In the genomic region with DNA sequence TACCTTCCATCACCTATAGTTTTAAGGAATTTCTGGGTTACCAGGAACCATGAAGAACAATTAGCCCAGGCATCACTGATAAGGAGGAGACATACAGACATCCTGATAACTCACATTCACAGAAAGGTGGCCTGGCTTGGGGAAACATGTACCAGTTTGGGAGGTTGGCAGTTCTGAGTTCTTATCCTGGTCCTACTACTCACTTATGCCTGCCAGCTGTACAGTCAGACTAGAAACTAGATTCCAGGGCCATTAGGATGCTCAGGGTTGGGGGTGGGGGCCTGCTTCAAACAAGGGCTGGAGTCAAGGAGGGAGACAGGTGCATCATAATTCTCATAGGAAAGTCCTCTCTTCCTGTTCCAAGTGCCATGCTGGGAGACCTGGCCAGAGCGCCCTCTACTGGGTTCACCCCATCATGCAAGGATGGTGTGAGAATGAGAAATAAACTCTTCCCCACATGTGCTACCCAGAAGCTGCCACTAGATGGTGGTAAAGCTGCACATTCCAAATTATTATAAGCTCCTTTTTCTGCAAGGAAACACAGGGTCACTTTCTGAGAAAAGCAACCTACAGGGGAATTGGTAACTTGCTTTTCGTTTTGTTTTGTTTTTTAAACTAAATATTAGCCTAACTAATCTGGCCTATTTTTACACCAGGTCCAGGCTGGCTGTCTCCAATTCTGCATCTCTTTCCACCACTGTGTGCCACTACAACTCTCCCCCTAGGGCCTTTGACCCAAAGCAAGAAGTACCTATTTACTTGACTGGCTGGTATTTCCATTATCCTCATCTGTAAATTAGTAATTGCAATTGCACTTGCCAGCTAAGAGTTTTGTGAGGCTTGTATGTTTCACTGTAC, we compare ENCODE assay signal across 8 cellular contexts. TPM values are rescaled to one million over a fixed set of nuclear protein-coding genes. Genes with fewer than 3 reads are reported as not detected.
A peak's percentile ranks its signal among the peaks of the same experiment; 100 is the strongest.
DNase-seq lines count a peak whose midpoint lies in the region; ATAC-seq, FAIRE-seq and TF ChIP-seq lines count a peak whose summit lies in the region.

No MANE protein-coding gene starts in this region.

- no peaks in the 10 kb centered on the region for H3K4me1 ChIP-seq in astrocyte (ENCODE audit: insufficient read depth, low read length)

- H3K9me3 Mint-ChIP-seq in astrocyte (ENCODE audit: unreplicated experiment): peaks cover 7% of the 10 kb centered on the region

- H3K4me3 Mint-ChIP-seq in astrocyte (ENCODE audit: unreplicated experiment): no peak overlapping the region

- H3K27ac ChIP-seq in astrocyte (ENCODE audit: low read depth, low read length): no peak overlapping the region

- H3K4me3 ChIP-seq in NB4 (ENCODE audit: low read depth, low read length): no peak overlapping the region
- no peak overlapping the region for H3K4me3 ChIP-seq in astrocyte (ENCODE audit: insufficient read depth, low read depth, low read length)

- POLR2A ChIA-PET in GM10248 (lab: Yijun Ruan, JAX): no interaction called here

- peaks cover 10% of the 10 kb centered on the region for H3K27me3 Mint-ChIP-seq in astrocyte (ENCODE audit: low read depth, unreplicated experiment)

- no peaks in the 10 kb centered on the region for H3K79me2 ChIP-seq in astrocyte (ENCODE audit: insufficient read depth, low read length)

- H2AFZ ChIP-seq in astrocyte (ENCODE audit: low read depth, low read length): no peak overlapping the region

- no peaks in the 10 kb centered on the region for H3K36me3 ChIP-seq in astrocyte (ENCODE audit: insufficient read depth, low read length)

- no peaks in the 10 kb centered on the region for H4K20me1 ChIP-seq in astrocyte (ENCODE audit: insufficient read depth, low read length)

- TF ChIP-seq CTCF in GM10248 (IDR thresholded peaks at IDR 0.05; ENCODE audit: control extremely low read depth, extremely low read depth, low read depth, missing control alignments) (peak; percentile 73), NB4 (IDR thresholded peaks at IDR 0.05; ENCODE audit: low read depth, low read length) (peak; percentile 99), astrocyte (IDR thresholded peaks at IDR 0.05; ENCODE audit: insufficient read depth, low read depth, low read length) (peak; percentile 99)

- peaks cover 15% of the 10 kb centered on the region for H3K27me3 ChIP-seq in astrocyte (ENCODE audit: insufficient read depth, low read length)

- H3K9ac ChIP-seq in astrocyte (ENCODE audit: low read length): no peak overlapping the region

- no peak for TF ChIP-seq POLR2A in NB4 (IDR thresholded peaks at IDR 0.05; ENCODE audit: extremely low read depth, insufficient read length)

- peaks cover 65% of the 10 kb centered on the region for H3K36me3 Mint-ChIP-seq in astrocyte (ENCODE audit: low read depth, unreplicated experiment)

- ATAC-seq in HG02885 (IDR thresholded peaks at IDR 0.05; ENCODE audit: poor library complexity, unreplicated experiment): no peak

- no peak overlapping the region for H3K4me2 ChIP-seq in astrocyte (ENCODE audit: low read length)

- CTCF ChIA-PET in GM10248 (lab: Yijun Ruan, JAX): interaction anchor here (0.6 to 4.8 kb wide), 46 partner anchors 9 to 216 kb away, joined by 3 to 37 read pairs (median 4); partner anchors contain the start of genes OAS1 and OAS2

- H3K9me3 ChIP-seq in astrocyte (ENCODE audit: insufficient read depth, low read depth, low read length): peaks cover 1% of the 10 kb centered on the region

- H3K4me1 Mint-ChIP-seq in astrocyte (ENCODE audit: low read depth, unreplicated experiment): no peaks in the 10 kb centered on the region

- no peak overlapping the region for H3K27ac Mint-ChIP-seq in astrocyte (ENCODE audit: unreplicated experiment)

- DNase-seq in GM10248 (ENCODE audit: extremely low spot score) (peak; percentile 67), NB4 (ENCODE audit: low read depth) (peak; percentile 84), T follicular helper cell (ENCODE audit: low read depth) (peak; percentile 44), astrocyte (ENCODE audit: low read depth) (peak; percentile 27), hippocampal formation (lab: John Stamatoyannopoulos, UW) (peak; percentile 16 to 22), T1000 (lab: John Stamatoyannopoulos, UW) (no peak)
- DNase-seq in stimulated activated CD4-positive, alpha-beta T cell treated with anti-CD3 and anti-CD28 coated beads, Interleukin-12 subunit alpha, Interleukin-12 subunit beta, amount 100 ng/mL, for 4 hours: peak; percentile 51

- FAIRE-seq in astrocyte (lab: Jason Lieb, UNC): peak; percentile 87

RNA-seq across cellular contexts. Expression of gene OAS2, which starts 14.5 kb away (rescaled TPM):
- total RNA-seq in astrocyte: 94.2 and 132 TPM in 2 replicates

RNA-seq across cellular contexts. Expression of gene OAS3, which starts 54.5 kb away (rescaled TPM):
- 33.8 and 37.1 TPM in 2 replicates for total RNA-seq in astrocyte
